In genomic region chrX:72271812-72272211, GRCh38 we compare ENCODE assay signal across 13 cellular contexts. TPM values are rescaled to one million over a fixed set of nuclear protein-coding genes. Genes with fewer than 3 reads are reported as not detected.
DNase-seq lines count a peak whose midpoint lies in the region; ATAC-seq and TF ChIP-seq lines count a peak whose summit lies in the region.
"Had no signal": no experiment of that assay in that cellular context is flagged by ENCODE, and none has a peak within 500 bp of the region (broad histone marks: within the 10 kb centered on the region; RNA-seq: fewer than 3 reads in every experiment).

No MANE protein-coding gene starts in this region.

- no peak for DNase-seq in activated naive CD4-positive, alpha-beta T cell treated with anti-CD3 and anti-CD28 coated beads, Interleukin-2, amount 50 U/mL, for 72 hours (ENCODE audit: low spot score in 2 of 2)
- DNase-seq in activated naive CD4-positive, alpha-beta T cell (lab: John Stamatoyannopoulos, UW): no peak
- no peak for DNase-seq in RWPE2 (ENCODE audit: low spot score)
- no peak for DNase-seq in epithelial cell of prostate (ENCODE audit: low read depth, low spot score)
- peak; percentile 47 for DNase-seq in ureter (ENCODE audit: low spot score)
- no peak for DNase-seq in ACHN
- DNase-seq in dermis blood vessel endothelial cell: no peak
- DNase-seq in right cardiac atrium: no peak
- DNase-seq: NCI-H2107 had no signal

- no peaks in the 10 kb centered on the region for H3K9me3 Mint-ChIP-seq in activated naive CD4-positive, alpha-beta T cell treated with anti-CD3 and anti-CD28 coated beads, Interleukin-2, amount 50 U/mL, for 72 hours
- H3K9me3 Mint-ChIP-seq: dendritic cell treated with granulocyte-macrophage colony-stimulating factor and Interleukin-4, amounts not matched to agents 40 ng/mL and 50 ng/mL, for 4 days; memory B cell had no signal

- in situ Hi-C loops in ACHN (cut with HindIII; ENCODE audit: low pct_ligation_motif_present, low pct_unique_long_range_greater_than_20kb, low sequenced_read_pairs): no loop called here

- H3K36me3 ChIP-seq in RWPE2 (ENCODE audit: low read depth): peaks cover 91% of the 10 kb centered on the region

- H3K27me3 ChIP-seq in RWPE2 (ENCODE audit: insufficient read depth, poor library complexity, severe bottlenecking) (no peaks in the 10 kb centered on the region), right cardiac atrium (ENCODE audit: control insufficient read depth, insufficient read depth) (no peaks in the 10 kb centered on the region)

- peaks cover 51 to 64% of the 10 kb centered on the region in 2 donors for H3K36me3 Mint-ChIP-seq in activated naive CD4-positive, alpha-beta T cell treated with anti-CD3 and anti-CD28 coated beads, Interleukin-2, amount 50 U/mL, for 72 hours

- H3K4me1 ChIP-seq in RWPE2 (ENCODE audit: insufficient read depth, poor library complexity, severe bottlenecking) (peaks cover 42% of the 10 kb centered on the region), right cardiac atrium (ENCODE audit: control insufficient read depth, insufficient read depth, low read length) (no peaks in the 10 kb centered on the region)

- H3K4me3 ChIP-seq in RWPE2 (ENCODE audit: severe bottlenecking) (no peak overlapping the region), right cardiac atrium (ENCODE audit: low read length) (no peak overlapping the region)

- 86% methylated on average over 3 of the region's 3 CpGs for WGBS in right cardiac atrium

- intact Hi-C loops in right cardiac atrium (cut with DNase I): no loop called here

- H3K9me3 ChIP-seq in RWPE2 (ENCODE audit: severe bottlenecking): no peaks in the 10 kb centered on the region
- H3K9me3 ChIP-seq in right cardiac atrium (ENCODE audit: control insufficient read depth, low read length): no peaks in the 10 kb centered on the region

- TF ChIP-seq CTCF in RWPE2 (IDR thresholded peaks at IDR 0.05; ENCODE audit: poor library complexity, severe bottlenecking): no peak

- no peak for ATAC-seq in activated naive CD4-positive, alpha-beta T cell treated with anti-CD3 and anti-CD28 coated beads, Interleukin-2, amount 50 U/mL, for 72 hours
- ATAC-seq in RWPE2 (ENCODE audit: low read depth) (no peak), right cardiac atrium (no peak)

- H3K27ac Mint-ChIP-seq in activated naive CD4-positive, alpha-beta T cell treated with anti-CD3 and anti-CD28 coated beads, Interleukin-2, amount 50 U/mL, for 72 hours: peak overlapping the region; percentile 93 to 94
- H3K27ac Mint-ChIP-seq: dendritic cell treated with granulocyte-macrophage colony-stimulating factor and Interleukin-4, amounts not matched to agents 40 ng/mL and 50 ng/mL, for 4 days; memory B cell had no signal

- H3K27ac ChIP-seq in RWPE2 (ENCODE audit: poor library complexity, severe bottlenecking): peak overlapping the region; percentile 70
- peak overlapping the region; percentile 83 for H3K27ac ChIP-seq in epithelial cell of prostate
- H3K27ac ChIP-seq in right cardiac atrium (ENCODE audit: low read length): no peak overlapping the region
- H3K27ac ChIP-seq: HL-60 had no signal

RNA-seq across cellular contexts. Expression of gene RPS4X, which starts 5.2 kb away (rescaled TPM):
- 1,000 to 10,000 TPM; 1,263 to 1,366 TPM for total RNA-seq in activated naive CD4-positive, alpha-beta T cell treated with anti-CD3 and anti-CD28 coated beads, Interleukin-2, amount 50 U/mL, for 72 hours
- total RNA-seq in ureter (1,737 TPM), dermis blood vessel endothelial cell (639 and 1,493 TPM in 2 replicates), right cardiac atrium (100 to 1,000 TPM; 433 to 519 (median 494) TPM)
- polyA plus RNA-seq in right cardiac atrium: 480 TPM

RNA-seq across cellular contexts. Expression of gene ERCC6L, which starts 33.0 kb away (rescaled TPM):
- 10 to 100 TPM; 12.6 to 21.8 TPM for total RNA-seq in activated naive CD4-positive, alpha-beta T cell treated with anti-CD3 and anti-CD28 coated beads, Interleukin-2, amount 50 U/mL, for 72 hours
- total RNA-seq in ureter (0.26 TPM), dermis blood vessel endothelial cell (2.4 and 9.4 TPM in 2 replicates), right cardiac atrium (under 1 TPM; 0.06 to 0.11 (median 0.10) TPM)
- polyA plus RNA-seq in right cardiac atrium: not detected

RNA-seq across cellular contexts. Expression of gene CITED1, which starts 33.9 kb away (rescaled TPM):
- total RNA-seq in activated naive CD4-positive, alpha-beta T cell treated with anti-CD3 and anti-CD28 coated beads, Interleukin-2, amount 50 U/mL, for 72 hours: under 1 TPM in 1 of 2 donors, not detected in 1; 0.43 TPM
- total RNA-seq in ureter (not detected), dermis blood vessel endothelial cell (not detected in 2 replicates), right cardiac atrium (under 1 TPM in 1 of 4 donors, not detected in 3; 0.74 TPM)
- polyA plus RNA-seq in right cardiac atrium: 0.36 TPM
- polyA plus RNA-seq: BJ had no signal
